In genomic region chr13:33519561-33520479, GRCh38 we compare ENCODE assay signal across 16 cellular contexts.
DNase-seq lines count a peak whose midpoint lies in the region; ATAC-seq and TF ChIP-seq lines count a peak whose summit lies in the region.
"Had no signal": no experiment of that assay in that cellular context is flagged by ENCODE, and none has a peak within 500 bp of the region (broad histone marks: within the 10 kb centered on the region; RNA-seq: fewer than 3 reads in every experiment).

No MANE protein-coding gene starts in this region.

- H3K9me3 ChIP-seq in ascending aorta (no peaks in the 10 kb centered on the region), spleen (no peaks in the 10 kb centered on the region)

- H3K79me2 ChIP-seq in GM23338 (replicated peaks; ENCODE audit: insufficient read depth), result no peaks in the 10 kb centered on the region

- TF ChIP-seq POLR2A in spleen (IDR thresholded peaks at IDR 0.05), result no peak

- H3K4me1 Mint-ChIP-seq in GM23338, result peaks cover 38% of the 10 kb centered on the region

- H3K4me2 ChIP-seq in GM23338, result no peak overlapping the region

- TF ChIP-seq CTCF in GM23338 (conservative IDR thresholded peaks at IDR 0.05; ENCODE audit: low read depth in 2 of 2) (no peak), ascending aorta (IDR thresholded peaks at IDR 0.05) (no peak), spleen (IDR thresholded peaks at IDR 0.05 in 8 of 11, conservative IDR thresholded peaks at IDR 0.05 in 3 of 11) (no peak)

- no peaks in the 10 kb centered on the region for H3K9me3 Mint-ChIP-seq in GM23338
- H3K9me3 Mint-ChIP-seq: activated T-helper 1 cell treated with anti-CD3 and anti-CD28 coated beads, Interleukin-12 subunit alpha, Interleukin-12 subunit beta, Interleukin-2, Interleukin-4 antibody, amounts not matched to agents 30 ng/mL and 10 ng/mL and 1 ng/mL, durations not matched to agents 14 hours and 24 hours and 36 hours had no signal

- H3F3A ChIP-seq in GM23338 (replicated peaks; ENCODE audit: low read depth), result no peaks in the 10 kb centered on the region

- no peak for ATAC-seq in GM23338
- ATAC-seq: K562, right cardiac atrium had no signal

- H3K9me2 ChIP-seq in GM23338 (ENCODE audit: insufficient read depth), result peaks cover 9% of the 10 kb centered on the region; the same call in 1 of the 2 replicates

- intact Hi-C loops in ascending aorta (cut with DNase I), result no loop called here
- intact Hi-C loops in posterior cingulate gyrus (cut with DNase I), result no loop called here
- intact Hi-C loops in spleen (cut with DNase I; ENCODE audit: low total_unique reads), result no loop called here

- H3K36me3 ChIP-seq in GM23338 (ENCODE audit: insufficient read depth) (no peaks in the 10 kb centered on the region), ascending aorta (no peaks in the 10 kb centered on the region), spleen (no peaks in the 10 kb centered on the region)

- H3K27me3 Mint-ChIP-seq in GM23338 (ENCODE audit: insufficient read depth, low read depth, poor library complexity), result peaks cover 2% of the 10 kb centered on the region
- H3K27me3 Mint-ChIP-seq: naive B cell had no signal

- WGBS in spleen, 5 donors, result 77 to 84% (median 81%) methylated on average over 8 of the region's 8 CpGs

- H3K4me3 ChIP-seq in GM23338 (no peak overlapping the region), ascending aorta (no peak overlapping the region), spleen (no peak overlapping the region)
- H3K4me3 ChIP-seq: K562 had no signal

- H3K27ac Mint-ChIP-seq in GM23338, result no peak overlapping the region
- H3K27ac Mint-ChIP-seq: activated T-helper 1 cell treated with anti-CD3 and anti-CD28 coated beads, Interleukin-12 subunit alpha, Interleukin-12 subunit beta, Interleukin-2, Interleukin-4 antibody, amounts not matched to agents 30 ng/mL and 10 ng/mL and 1 ng/mL, durations not matched to agents 14 hours and 24 hours and 36 hours had no signal

- no peaks in the 10 kb centered on the region for H3K36me3 Mint-ChIP-seq in GM23338 (ENCODE audit: low read depth)
- H3K36me3 Mint-ChIP-seq: naive B cell had no signal

- H2AFZ ChIP-seq in GM23338, result peak overlapping the region; percentile 33; the same call in 1 of the 2 replicates

- H4K20me1 ChIP-seq in GM23338 (replicated peaks; ENCODE audit: insufficient read depth), result no peaks in the 10 kb centered on the region

- H3K27me3 ChIP-seq in GM23338 (ENCODE audit: insufficient read depth) (no peaks in the 10 kb centered on the region), ascending aorta (no peaks in the 10 kb centered on the region), spleen (replicated peaks in 1 of 7) (no peaks in the 10 kb centered on the region)

- H3K27ac ChIP-seq in GM23338 (ENCODE audit: low read depth) (no peak overlapping the region), ascending aorta (peak overlapping the region; percentile 34 to 48), spleen (no peak overlapping the region)

- no peak overlapping the region for H3K4me3 Mint-ChIP-seq in GM23338
- H3K4me3 Mint-ChIP-seq: activated T-helper 1 cell treated with anti-CD3 and anti-CD28 coated beads, Interleukin-12 subunit alpha, Interleukin-12 subunit beta, Interleukin-2, Interleukin-4 antibody, amounts not matched to agents 30 ng/mL and 10 ng/mL and 1 ng/mL, durations not matched to agents 14 hours and 24 hours and 36 hours; naive B cell had no signal

- no peak for DNase-seq in GM23338 (ENCODE audit: low spot score)
- DNase-seq in ascending aorta (ENCODE audit: low spot score in 2 of 2), result no peak
- peak; percentile 40 for DNase-seq in hepatic stellate cell (ENCODE audit: low spot score)
- peak; percentile 77 for DNase-seq in stromal cell of bone marrow (ENCODE audit: low read depth)
- DNase-seq in activated naive CD4-positive, alpha-beta T cell treated with anti-CD3 and anti-CD28 coated beads, Interleukin-2, amount 50 U/mL, for 16 hours, result no peak
- DNase-seq in posterior cingulate gyrus, result no peak
- DNase-seq in spleen, result no peak
- DNase-seq: anterior cingulate cortex; effector memory CD4-positive, alpha-beta T cell; naive B cell; NCI-H1436; NCI-H526; right cardiac atrium; T1000 had no signal

- peaks cover 17% of the 10 kb centered on the region for H3K4me1 ChIP-seq in GM23338 (ENCODE audit: insufficient read depth)
- H3K4me1 ChIP-seq in ascending aorta, result peaks cover 0 to 17% of the 10 kb centered on the region in 2 donors
- no peaks in the 10 kb centered on the region for H3K4me1 ChIP-seq in spleen

TF ChIP-seq in GM23338, 12 proteins besides CTCF, POLR2A, EP300 and RAD21 (continues in another document):
- TF ChIP-seq STAT1 (IDR thresholded peaks at IDR 0.05; ENCODE audit: unreplicated experiment) (no peak), NANOG (IDR thresholded peaks at IDR 0.05; ENCODE audit: borderline replicate concordance) (no peak), ZNF114 (CRISPR knock-in tag; IDR thresholded peaks at IDR 0.05) (no peak), JUNB (IDR thresholded peaks at IDR 0.05; ENCODE audit: unreplicated experiment) (no peak), EZH2phosphoT487 (IDR thresholded peaks at IDR 0.05; ENCODE audit: unreplicated experiment) (no peak), CREB1 (CRISPR knock-in tag; IDR thresholded peaks at IDR 0.05; ENCODE audit: low read depth) (no peak), ETS1 (IDR thresholded peaks at IDR 0.05) (no peak), ZNF462 (CRISPR knock-in tag; IDR thresholded peaks at IDR 0.05) (no peak), EZH2 (IDR thresholded peaks at IDR 0.05; ENCODE audit: low read depth, unreplicated experiment) (no peak), POLR2AphosphoS5 (IDR thresholded peaks at IDR 0.05; ENCODE audit: low read depth) (no peak)

Comparison
In these comparisons a context has a peak if more than half of its experiments do, and no peak if none do; other contexts are left out.
1. DNase-seq: peak in hepatic stellate cell (single experiment) and stromal cell of bone marrow (single experiment); none in GM23338 (single experiment), ascending aorta (0 of 2), activated naive CD4-positive, alpha-beta T cell treated with anti-CD3 and anti-CD28 coated beads, Interleukin-2, amount 50 U/mL, for 16 hours (single experiment), posterior cingulate gyrus (0 of 10) and spleen (single experiment).
2. H3K27ac ChIP-seq: peak in ascending aorta (2 of 2); none in GM23338 (single experiment) and spleen (0 of 8).